In genomic region chr19:51571599-51571998, GRCh38 we compare ENCODE assay signal across 8 cellular contexts. TPM values are rescaled to one million over a fixed set of nuclear protein-coding genes. Genes with fewer than 3 reads are reported as not detected.
A peak's percentile ranks its signal among the peaks of the same experiment; 100 is the strongest.
DNase-seq lines count a peak whose midpoint lies in the region; ATAC-seq, FAIRE-seq and TF ChIP-seq lines count a peak whose summit lies in the region.

No MANE protein-coding gene starts in this region.

- CTCF ChIA-PET in activated CD8-positive, alpha-beta memory T cell treated with anti-CD3 and anti-CD28 coated beads, Interleukin-2, amount 10 ng/mL, durations not matched to agents 7 days and 5 days (lab: Charles Lee) = interaction anchor here (0.6 to 1.0 kb wide), 2 partner anchors 86 to 141 kb away, joined by 3 to 5 read pairs; no protein-coding TSS in a partner anchor
- CTCF ChIA-PET in HepG2 (lab: Yijun Ruan, JAX; ENCODE audit: low intra/inter-chr PET ratio, low total read pairs) = no interaction called here

- BruUV-seq in HepG2 (replicated peaks; lab: Mats Ljungman, UMichigan) = TSS peak; percentile 57

- H3K36me3 ChIP-seq in ascending aorta = peaks cover 10 to 24% of the 10 kb centered on the region in 2 donors
- H3K36me3 ChIP-seq in HepG2 (replicated peaks in 1 of 2; ENCODE audit: control insufficient read depth in 1 of 2, insufficient read depth in 2 of 2, low read length in 2 of 2) = no peaks in the 10 kb centered on the region
- H3K36me3 ChIP-seq in thyroid gland = peaks cover 5 to 6% of the 10 kb centered on the region in 2 donors

- H3K27ac ChIP-seq in ascending aorta = no peak overlapping the region
- no peak overlapping the region for H3K27ac ChIP-seq in HepG2 (ENCODE audit: extremely low read length, insufficient read depth, low read length)
- H3K27ac ChIP-seq in thyroid gland = no peak overlapping the region

- no peaks in the 10 kb centered on the region for H4K20me1 ChIP-seq in HepG2 (ENCODE audit: insufficient read depth, low read length)

- TF ChIP-seq CTCF in ascending aorta (IDR thresholded peaks at IDR 0.05) = no peak
- no peak for TF ChIP-seq CTCF in HepG2 (CRISPR knock-in tag; IDR thresholded peaks at IDR 0.05)
- TF ChIP-seq CTCF in thyroid gland (IDR thresholded peaks at IDR 0.05) = no peak

- H3K4me1 ChIP-seq in ascending aorta (peaks cover 0 to 12% of the 10 kb centered on the region in 2 donors), HepG2 (ENCODE audit: insufficient read depth, low read length) (peaks cover 9% of the 10 kb centered on the region), thyroid gland (peaks cover 10 to 17% of the 10 kb centered on the region in 2 donors)

- 45% methylated on average over 8 of the region's 8 CpGs for WGBS in HepG2 (ENCODE audit: low lambda C conversion rate)
- 6 to 9% methylated on average over 8 of the region's 8 CpGs for WGBS in thyroid gland, 2 donors

- no peaks in the 10 kb centered on the region for H3K79me2 ChIP-seq in HepG2 (ENCODE audit: insufficient read depth, low read length)

- TF ChIP-seq EP300 in HepG2 (IDR thresholded peaks at IDR 0.05; ENCODE audit: low read depth in 2 of 2, low read length in 2 of 2) = no peak
- TF ChIP-seq EP300 in HepG2 (CRISPR knock-in tag; IDR thresholded peaks at IDR 0.05; ENCODE audit: borderline replicate concordance) = no peak

- intact Hi-C loops in ascending aorta (cut with DNase I) = loop anchor here (1.0 to 5.0 kb wide), 6 partner anchors 23 to 464 kb away; partner anchors contain the start of genes C19orf84 and CTU1
- intact Hi-C loops in HepG2 (cut with micrococcal nuclease; ENCODE audit: unreplicated experiment) = no loop called here
- intact Hi-C loops in thyroid gland (cut with DNase I) = no loop called here

- H3K4me2 ChIP-seq in HepG2 (ENCODE audit: low read depth, low read length) = peak overlapping the region; percentile 80

- TF ChIP-seq RAD21 in HepG2 (CRISPR knock-in tag; IDR thresholded peaks at IDR 0.05) = no peak

- H3K27me3 Mint-ChIP-seq in activated CD8-positive, alpha-beta memory T cell treated with anti-CD3 and anti-CD28 coated beads, Interleukin-2, amount 10 ng/mL, durations not matched to agents 7 days and 5 days = peaks cover 14% of the 10 kb centered on the region

- H3K9ac ChIP-seq in HepG2 (ENCODE audit: insufficient read depth, low read depth, low read length) = peak overlapping the region; percentile 64; the same call in 1 of the 2 replicates

- H3K27ac Mint-ChIP-seq in activated CD8-positive, alpha-beta memory T cell treated with anti-CD3 and anti-CD28 coated beads, Interleukin-2, amount 10 ng/mL, durations not matched to agents 7 days and 5 days = peak overlapping the region; percentile 50

- H3K36me3 Mint-ChIP-seq in activated CD8-positive, alpha-beta memory T cell treated with anti-CD3 and anti-CD28 coated beads, Interleukin-2, amount 10 ng/mL, durations not matched to agents 7 days and 5 days = peaks cover 19% of the 10 kb centered on the region

- no peaks in the 10 kb centered on the region for H3K9me3 Mint-ChIP-seq in activated CD8-positive, alpha-beta memory T cell treated with anti-CD3 and anti-CD28 coated beads, Interleukin-2, amount 10 ng/mL, durations not matched to agents 7 days and 5 days (ENCODE audit: low read depth)

- POLR2A ChIA-PET in HepG2 (lab: Yijun Ruan, JAX) = no interaction called here

- peak overlapping the region; percentile 79 for H3K4me3 Mint-ChIP-seq in activated CD8-positive, alpha-beta memory T cell treated with anti-CD3 and anti-CD28 coated beads, Interleukin-2, amount 10 ng/mL, durations not matched to agents 7 days and 5 days

- no peak for FAIRE-seq in HepG2 (lab: Jason Lieb, UNC)

- no peak overlapping the region for H2AFZ ChIP-seq in HepG2 (ENCODE audit: low read length)

- H3K27me3 ChIP-seq in ascending aorta = no peaks in the 10 kb centered on the region
- H3K27me3 ChIP-seq in HepG2 (ENCODE audit: control insufficient read depth in 1 of 2, insufficient read depth in 2 of 2, low read length in 2 of 2) = peaks cover 0 to under 1% of the 10 kb centered on the region in 2 experiments; a peak in 1 of 5 replicates
- H3K27me3 ChIP-seq in thyroid gland = no peaks in the 10 kb centered on the region

- no peak for ATAC-seq in activated CD8-positive, alpha-beta memory T cell treated with anti-CD3 and anti-CD28 coated beads, Interleukin-2, amount 10 ng/mL, durations not matched to agents 7 days and 5 days
- ATAC-seq in HepG2 (no peak), GM19328 (IDR thresholded peaks at IDR 0.05; ENCODE audit: unreplicated experiment) (no peak), HG03039 (IDR thresholded peaks at IDR 0.05; ENCODE audit: unreplicated experiment) (no peak), GM21526 (IDR thresholded peaks at IDR 0.05; ENCODE audit: low FRiP score, unreplicated experiment) (no peak)

- H3K4me3 ChIP-seq in ascending aorta = peak overlapping the region; percentile 56 to 94
- peak overlapping the region; percentile 65 to 75 (median 70) for H3K4me3 ChIP-seq in HepG2 (replicated peaks in 1 of 3; ENCODE audit: insufficient read depth in 1 of 3, low read depth in 2 of 3, low read length in 3 of 3)
- H3K4me3 ChIP-seq in thyroid gland (replicated peaks in 1 of 3) = peak overlapping the region; percentile 15 to 61 (median 33)

- TF ChIP-seq POLR2A in HepG2 (IDR thresholded peaks at IDR 0.05; ENCODE audit: insufficient read depth in 1 of 2, low read depth in 2 of 2, low read length in 2 of 2) (no peak), thyroid gland (IDR thresholded peaks at IDR 0.05) (no peak)

- no peaks in the 10 kb centered on the region for H3K9me3 ChIP-seq in ascending aorta
- H3K9me3 ChIP-seq in HepG2 (ENCODE audit: low read length) = no peaks in the 10 kb centered on the region
- no peaks in the 10 kb centered on the region for H3K9me3 ChIP-seq in thyroid gland

- no peak for DNase-seq in activated CD8-positive, alpha-beta memory T cell treated with anti-CD3 and anti-CD28 coated beads, Interleukin-2, amount 10 ng/mL, durations not matched to agents 7 days and 5 days
- no peak for DNase-seq in activated CD8-positive, alpha-beta memory T cell treated with anti-CD3 and anti-CD28 coated beads for 24 hours
- DNase-seq in ascending aorta (ENCODE audit: low spot score in 2 of 2) (no peak), HepG2 (ENCODE audit: low spot score) (no peak), thyroid gland (no peak)

- H3K4me1 Mint-ChIP-seq in activated CD8-positive, alpha-beta memory T cell treated with anti-CD3 and anti-CD28 coated beads, Interleukin-2, amount 10 ng/mL, durations not matched to agents 7 days and 5 days = peaks cover 28% of the 10 kb centered on the region

- in situ Hi-C loops in HepG2 (cut with HindIII; ENCODE audit: extremely low pct_ligation_motif_present, low pct_unique_long_range_greater_than_20kb) = no loop called here

RNA-seq across cellular contexts. Expression of gene ZNF175, which starts 0.5 kb away (rescaled TPM):
- total RNA-seq in activated CD8-positive, alpha-beta memory T cell treated with anti-CD3 and anti-CD28 coated beads, Interleukin-2, amount 10 ng/mL, durations not matched to agents 7 days and 5 days = 10 to 100 TPM in 1 of 2 experiments, 1 to 10 TPM in 1; 8.3 to 10.1 TPM
- 6.1 TPM for total RNA-seq in ascending aorta
- 1.5 and 2.3 TPM in 2 replicates for total RNA-seq in HepG2 (2016; rRNA removed; fragmentation: Illumina TruSeq; extraction: Trizol)
- total RNA-seq in HepG2 (2016; cell fraction: cytosol; rRNA removed; fragmentation: Illumina TruSeq; extraction: Trizol; ENCODE audit: low read depth) = 0.09 and 0.10 TPM in 2 replicates
- total RNA-seq in HepG2 (2016; cell fraction: insoluble cytoplasmic fraction; rRNA removed; fragmentation: Illumina TruSeq; extraction: Trizol) = 2.7 and 2.8 TPM in 2 replicates
- total RNA-seq in HepG2 (2016; cell fraction: membrane; rRNA removed; fragmentation: Illumina TruSeq; extraction: Trizol) = 0.65 and 1.1 TPM in 2 replicates
- 1.6 and 2.5 TPM in 2 replicates for total RNA-seq in HepG2 (2016; cell fraction: nucleus; rRNA removed; fragmentation: Illumina TruSeq; extraction: Trizol)
- polyA plus RNA-seq in HepG2 (2011; rRNA removed) = 1.1 and 1.2 TPM in 2 replicates
- 0.55 and 0.62 TPM in 2 replicates for polyA plus RNA-seq in HepG2 (2011; cell fraction: cytosol; rRNA removed)
- polyA plus RNA-seq in HepG2 (2011; cell fraction: nucleus; rRNA removed) = 2.2 and 2.5 TPM in 2 replicates
- 1.5 and 1.9 TPM in 2 replicates for polyA plus RNA-seq in HepG2 (2012)
- polyA plus RNA-seq in HepG2 (2016; cell fraction: cytosol; fragmentation: Illumina TruSeq; extraction: Trizol; ENCODE audit: low read depth) = 0.11 and 0.20 TPM in 2 replicates
- polyA plus RNA-seq in HepG2 (2016; cell fraction: insoluble cytoplasmic fraction; fragmentation: Illumina TruSeq; extraction: Trizol; ENCODE audit: low read depth) = 2.0 and 2.6 TPM in 2 replicates
- polyA plus RNA-seq in HepG2 (2016; cell fraction: membrane; fragmentation: Illumina TruSeq; extraction: Trizol; ENCODE audit: low read depth) = 0.32 and 0.44 TPM in 2 replicates
- polyA plus RNA-seq in HepG2 (2016; cell fraction: nucleus; fragmentation: Illumina TruSeq; extraction: Trizol; ENCODE audit: insufficient read depth, low read depth) = 2.6 and 6.4 TPM in 2 replicates
- polyA minus RNA-seq in HepG2 (2011; rRNA and poly(A)+ RNA removed; ENCODE audit: low replicate concordance) = 2.2 and 5.2 TPM in 2 replicates
- 1.1 and 1.6 TPM in 2 replicates for polyA minus RNA-seq in HepG2 (2011; cell fraction: cytosol; rRNA and poly(A)+ RNA removed)
- polyA minus RNA-seq in HepG2 (2011; cell fraction: nucleus; rRNA and poly(A)+ RNA removed) = 4.4 and 4.5 TPM in 2 replicates
- 10 to 100 TPM in 1 of 4 donors, 1 to 10 TPM in 3; 9.0 to 12.9 (median 9.4) TPM for total RNA-seq in thyroid gland

RNA-seq across cellular contexts. Expression of gene SIGLEC6, which starts 40.1 kb away (rescaled TPM):
- total RNA-seq in activated CD8-positive, alpha-beta memory T cell treated with anti-CD3 and anti-CD28 coated beads, Interleukin-2, amount 10 ng/mL, durations not matched to agents 7 days and 5 days = not detected
- total RNA-seq in ascending aorta (6.6 TPM), HepG2 (2016; rRNA removed; fragmentation: Illumina TruSeq; extraction: Trizol) (not detected in 2 replicates), thyroid gland (not detected)
- total RNA-seq in HepG2 (2016; cell fraction: cytosol; rRNA removed; fragmentation: Illumina TruSeq; extraction: Trizol; ENCODE audit: low read depth) = not detected in 2 replicates
- total RNA-seq in HepG2 (2016; cell fraction: insoluble cytoplasmic fraction; rRNA removed; fragmentation: Illumina TruSeq; extraction: Trizol) = not detected in 2 replicates
- total RNA-seq in HepG2 (2016; cell fraction: membrane; rRNA removed; fragmentation: Illumina TruSeq; extraction: Trizol) = not detected in 2 replicates
- total RNA-seq in HepG2 (2016; cell fraction: nucleus; rRNA removed; fragmentation: Illumina TruSeq; extraction: Trizol) = not detected in 2 replicates
- polyA plus RNA-seq in HepG2 (2011; rRNA removed) = not detected in 2 replicates
- polyA plus RNA-seq in HepG2 (2011; cell fraction: cytosol; rRNA removed) = not detected in 2 replicates
- not detected in 2 replicates for polyA plus RNA-seq in HepG2 (2011; cell fraction: nucleus; rRNA removed)
- polyA plus RNA-seq in HepG2 (2012) = not detected in 2 replicates
- not detected in 2 replicates for polyA plus RNA-seq in HepG2 (2016; cell fraction: cytosol; fragmentation: Illumina TruSeq; extraction: Trizol; ENCODE audit: low read depth)
- polyA plus RNA-seq in HepG2 (2016; cell fraction: insoluble cytoplasmic fraction; fragmentation: Illumina TruSeq; extraction: Trizol; ENCODE audit: low read depth) = not detected in 2 replicates
- polyA plus RNA-seq in HepG2 (2016; cell fraction: membrane; fragmentation: Illumina TruSeq; extraction: Trizol; ENCODE audit: low read depth) = not detected in 2 replicates
- not detected in 2 replicates for polyA plus RNA-seq in HepG2 (2016; cell fraction: nucleus; fragmentation: Illumina TruSeq; extraction: Trizol; ENCODE audit: insufficient read depth, low read depth)
- polyA minus RNA-seq in HepG2 (2011; rRNA and poly(A)+ RNA removed; ENCODE audit: low replicate concordance) = not detected in 2 replicates
- polyA minus RNA-seq in HepG2 (2011; cell fraction: cytosol; rRNA and poly(A)+ RNA removed) = not detected in 2 replicates
- not detected in 2 replicates for polyA minus RNA-seq in HepG2 (2011; cell fraction: nucleus; rRNA and poly(A)+ RNA removed)

RNA-seq across cellular contexts. Expression of gene SIGLEC5, which starts 58.6 kb away (rescaled TPM):
- total RNA-seq in activated CD8-positive, alpha-beta memory T cell treated with anti-CD3 and anti-CD28 coated beads, Interleukin-2, amount 10 ng/mL, durations not matched to agents 7 days and 5 days = not detected
- total RNA-seq in ascending aorta = not detected
- total RNA-seq in HepG2 (2016; rRNA removed; fragmentation: Illumina TruSeq; extraction: Trizol) = not detected in 2 replicates
- total RNA-seq in HepG2 (2016; cell fraction: cytosol; rRNA removed; fragmentation: Illumina TruSeq; extraction: Trizol; ENCODE audit: low read depth) = not detected in 2 replicates
- not detected in 2 replicates for total RNA-seq in HepG2 (2016; cell fraction: insoluble cytoplasmic fraction; rRNA removed; fragmentation: Illumina TruSeq; extraction: Trizol)
- not detected in 2 replicates for total RNA-seq in HepG2 (2016; cell fraction: membrane; rRNA removed; fragmentation: Illumina TruSeq; extraction: Trizol)
- not detected in 2 replicates for total RNA-seq in HepG2 (2016; cell fraction: nucleus; rRNA removed; fragmentation: Illumina TruSeq; extraction: Trizol)
- not detected in 2 replicates for polyA plus RNA-seq in HepG2 (2011; rRNA removed)
- not detected in 2 replicates for polyA plus RNA-seq in HepG2 (2011; cell fraction: cytosol; rRNA removed)
- polyA plus RNA-seq in HepG2 (2011; cell fraction: nucleus; rRNA removed) = not detected in 2 replicates
- not detected in 2 replicates for polyA plus RNA-seq in HepG2 (2012)
- not detected in 2 replicates for polyA plus RNA-seq in HepG2 (2016; cell fraction: cytosol; fragmentation: Illumina TruSeq; extraction: Trizol; ENCODE audit: low read depth)
- not detected in 2 replicates for polyA plus RNA-seq in HepG2 (2016; cell fraction: insoluble cytoplasmic fraction; fragmentation: Illumina TruSeq; extraction: Trizol; ENCODE audit: low read depth)
- polyA plus RNA-seq in HepG2 (2016; cell fraction: membrane; fragmentation: Illumina TruSeq; extraction: Trizol; ENCODE audit: low read depth) = not detected in 2 replicates
- not detected in 2 replicates for polyA plus RNA-seq in HepG2 (2016; cell fraction: nucleus; fragmentation: Illumina TruSeq; extraction: Trizol; ENCODE audit: insufficient read depth, low read depth)
- polyA minus RNA-seq in HepG2 (2011; rRNA and poly(A)+ RNA removed; ENCODE audit: low replicate concordance) = not detected in 2 replicates
- polyA minus RNA-seq in HepG2 (2011; cell fraction: cytosol; rRNA and poly(A)+ RNA removed) = not detected in 2 replicates
- not detected in 2 replicates for polyA minus RNA-seq in HepG2 (2011; cell fraction: nucleus; rRNA and poly(A)+ RNA removed)
- under 1 TPM in 3 of 4 donors, not detected in 1; 0.27 to 0.92 (median 0.44) TPM for total RNA-seq in thyroid gland
